In the genomic region with DNA sequence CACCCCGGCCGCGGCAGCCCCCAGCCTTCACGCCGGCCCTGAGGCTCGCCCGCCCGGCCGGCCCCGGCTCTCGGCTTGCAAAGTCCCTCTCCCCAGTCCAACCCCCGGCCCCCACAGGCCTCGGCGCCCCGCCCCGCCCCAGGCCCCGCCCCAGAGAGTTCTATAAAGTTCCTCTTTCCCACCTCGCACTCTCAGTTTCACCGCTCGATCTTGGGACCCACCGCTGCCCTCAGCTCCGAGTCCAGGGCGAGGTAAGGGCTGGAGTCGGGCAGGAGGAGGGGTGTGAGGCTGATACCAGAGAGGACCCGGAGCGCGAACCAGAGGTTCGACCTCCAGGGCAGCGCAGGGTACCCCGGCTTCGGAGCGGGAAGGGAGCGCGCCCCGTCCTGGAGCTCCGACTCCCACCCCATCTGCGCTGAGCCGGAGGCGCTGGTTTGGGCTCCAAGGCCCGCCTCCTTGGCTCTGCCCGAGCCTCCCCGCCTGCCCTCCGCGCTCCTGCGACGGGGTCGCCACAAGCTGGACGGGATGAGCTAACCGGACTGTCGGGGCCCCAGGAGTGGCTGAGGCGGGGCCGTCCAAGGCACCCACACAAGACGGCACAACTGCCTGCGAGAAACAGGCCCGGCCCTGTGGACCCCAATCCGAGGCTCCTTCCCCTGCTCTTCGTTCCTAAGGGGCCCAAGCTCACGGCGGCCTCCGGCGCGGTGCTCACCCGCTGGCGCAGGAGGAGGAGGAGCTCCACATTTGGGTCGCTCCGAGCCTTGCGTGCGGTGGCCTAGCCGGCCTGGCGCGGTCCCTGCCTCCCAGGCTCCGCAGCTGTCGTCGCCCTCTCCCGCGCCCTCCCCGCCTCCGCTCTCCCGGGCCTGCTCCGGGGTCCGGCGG, we compare ENCODE assay signal across 1 cellular context.
TF ChIP-seq lines count a peak whose summit lies in the region.

A gene (plus strand): TSS at position 194 of the 882 bp plus-strand sequence. CDS start 1,401 bp downstream, outside the sequence.

TF ChIP-seq in SK-N-SH treated with all-trans-retinoic acid at 6 μM for 48 hours, 23 proteins besides CTCF, POLR2A, EP300 and RAD21 (continued from another document):
- TF ChIP-seq ARNTL (CRISPR knock-in tag; IDR thresholded peaks at IDR 0.05; ENCODE audit: borderline replicate concordance, low read depth) = no peak
- TF ChIP-seq, protein P1, sequence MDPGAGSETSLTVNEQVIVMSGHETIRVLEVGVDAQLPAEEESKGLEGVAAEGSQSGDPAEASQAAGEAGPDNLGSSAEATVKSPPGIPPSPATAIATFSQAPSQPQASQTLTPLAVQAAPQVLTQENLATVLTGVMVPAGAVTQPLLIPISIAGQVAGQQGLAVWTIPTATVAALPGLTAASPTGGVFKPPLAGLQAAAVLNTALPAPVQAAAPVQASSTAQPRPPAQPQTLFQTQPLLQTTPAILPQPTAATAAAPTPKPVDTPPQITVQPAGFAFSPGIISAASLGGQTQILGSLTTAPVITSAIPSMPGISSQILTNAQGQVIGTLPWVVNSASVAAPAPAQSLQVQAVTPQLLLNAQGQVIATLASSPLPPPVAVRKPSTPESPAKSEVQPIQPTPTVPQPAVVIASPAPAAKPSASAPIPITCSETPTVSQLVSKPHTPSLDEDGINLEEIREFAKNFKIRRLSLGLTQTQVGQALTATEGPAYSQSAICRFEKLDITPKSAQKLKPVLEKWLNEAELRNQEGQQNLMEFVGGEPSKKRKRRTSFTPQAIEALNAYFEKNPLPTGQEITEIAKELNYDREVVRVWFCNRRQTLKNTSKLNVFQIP (CRISPR knock-in tag; IDR thresholded peaks at IDR 0.05; ENCODE audit: borderline replicate concordance, low read depth) = no peak
